20 cellular contexts compared by ENCODE assay signal in the genomic region with DNA sequence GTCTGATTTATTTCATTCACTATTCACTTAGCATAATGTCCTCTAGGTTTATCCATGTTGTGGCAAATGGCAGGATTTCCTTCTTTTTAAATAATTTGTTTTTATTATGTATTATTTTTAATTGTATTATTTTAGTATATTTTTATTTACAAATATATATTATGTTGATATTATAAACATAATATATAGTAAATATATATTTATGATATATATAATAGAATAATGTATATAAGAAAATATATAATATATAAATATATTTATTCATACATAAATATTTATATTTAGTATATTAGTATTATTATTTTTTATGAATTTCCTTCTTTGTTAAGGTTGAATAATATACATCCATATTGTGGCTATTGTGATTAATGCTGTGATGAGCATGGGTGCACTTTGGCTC. TPM values are rescaled to one million over a fixed set of nuclear protein-coding genes. Genes with fewer than 3 reads are reported as not detected.
DNase-seq lines count a peak whose midpoint lies in the region; FAIRE-seq and TF ChIP-seq lines count a peak whose summit lies in the region.
"Had no signal": no experiment of that assay in that cellular context is flagged by ENCODE, and none has a peak within 500 bp of the region (broad histone marks: within the 10 kb centered on the region; RNA-seq: fewer than 3 reads in every experiment).

No MANE protein-coding gene starts in this region.

- H3K79me2 ChIP-seq in osteoblast (ENCODE audit: insufficient read depth, low read length), result no peaks in the 10 kb centered on the region

- H3K27ac ChIP-seq in BLaER1, result no peak overlapping the region
- no peak overlapping the region for H3K27ac ChIP-seq in small intestine (ENCODE audit: low read depth in 1 of 2, low read length in 1 of 2)
- H3K27ac ChIP-seq in osteoblast (ENCODE audit: low read depth, low read length), result no peak overlapping the region

- H3K4me1 ChIP-seq in BLaER1 (no peaks in the 10 kb centered on the region; the same call in 1 of the 2 replicates), small intestine (ENCODE audit: control insufficient read depth in 2 of 2, insufficient read depth in 1 of 2, low read depth in 1 of 2, low read length in 1 of 2) (no peaks in the 10 kb centered on the region), osteoblast (ENCODE audit: insufficient read depth, low read length) (no peaks in the 10 kb centered on the region)

- peak; percentile 92 for FAIRE-seq in RCC 7860 (lab: Jason Lieb, UNC)
- peak; percentile 60 for FAIRE-seq in endometrium (lab: Jason Lieb, UNC)
- FAIRE-seq in small intestine (lab: Jason Lieb, UNC), result peak; percentile 91
- FAIRE-seq in D721Med (lab: Jason Lieb, UNC), result no peak
- FAIRE-seq: GM12878, H1, HTR-8/SVneo had no signal

- H3K4me2 ChIP-seq in BLaER1 (peak overlapping the region; percentile 37; the same call in 1 of the 2 replicates), osteoblast (ENCODE audit: insufficient read depth, low read length) (no peak overlapping the region)

- H3K36me3 ChIP-seq in BLaER1 (0 out of 2 replicates have a peak, but pooled peaks cover 5% of the 10 kb centered on the region), small intestine (ENCODE audit: control insufficient read depth in 2 of 2, insufficient read depth in 2 of 2, low read length in 2 of 2) (no peaks in the 10 kb centered on the region), osteoblast (ENCODE audit: insufficient read depth, low read length) (no peaks in the 10 kb centered on the region)

- H4K20me1 ChIP-seq in BLaER1, result no peaks in the 10 kb centered on the region
- H4K20me1 ChIP-seq in osteoblast (ENCODE audit: insufficient read depth, low read length), result no peaks in the 10 kb centered on the region

- H3K9me3 ChIP-seq in BLaER1 (peaks cover 31% of the 10 kb centered on the region), small intestine (ENCODE audit: control insufficient read depth, low read depth) (no peaks in the 10 kb centered on the region), osteoblast (ENCODE audit: low read depth, low read length) (no peaks in the 10 kb centered on the region)

- H3K9ac ChIP-seq in BLaER1, result no peak overlapping the region

- TF ChIP-seq CTCF in D721Med (IDR thresholded peaks at IDR 0.05; ENCODE audit: insufficient read depth, missing control alignments), result no peak
- no peak for TF ChIP-seq CTCF in osteoblast (IDR thresholded peaks at IDR 0.05; ENCODE audit: extremely low read depth, low read depth, low read length)

- DNase-seq in RCC 7860 (ENCODE audit: low spot score) (no peak), small intestine (no peak), D721Med (ENCODE audit: insufficient read length, low spot score) (no peak), osteoblast (ENCODE audit: insufficient read length, low spot score, missing footprints) (no peak), DMS114 treated with DMSO at 0.1 percent for 48 hours (lab: John Stamatoyannopoulos, UW; ENCODE audit: unreplicated experiment) (no peak)
- DNase-seq: AML-193; Calu3; CD8-positive, alpha-beta T cell; DMS153; DMS79; H9; IMR-90 had no signal

- no peaks in the 10 kb centered on the region for H3K27me3 ChIP-seq in BLaER1
- H3K27me3 ChIP-seq in small intestine (ENCODE audit: control insufficient read depth in 2 of 2, insufficient read depth in 2 of 2, low read length in 2 of 2), result no peaks in the 10 kb centered on the region
- H3K27me3 ChIP-seq in osteoblast (ENCODE audit: insufficient read depth, low read length), result no peaks in the 10 kb centered on the region

- H3K4me3 ChIP-seq in BLaER1 (no peak overlapping the region), small intestine (ENCODE audit: low read depth in 1 of 2, low read length in 2 of 2) (no peak overlapping the region), osteoblast (ENCODE audit: insufficient read depth, low read length) (no peak overlapping the region)
- H3K4me3 ChIP-seq: GM12878, K562 had no signal

- H2AFZ ChIP-seq in osteoblast (ENCODE audit: low read length), result no peak overlapping the region

RNA-seq across cellular contexts. Expression of a gene that starts 52.5 kb away (rescaled TPM):
- 10 to 100 TPM; 17.1 to 91.9 (median 69.7) TPM for polyA plus RNA-seq in small intestine
- not detected in 2 replicates for total RNA-seq in osteoblast
- total RNA-seq: A172; CD8-positive, alpha-beta T cell; H1; IMR-90; K562 had no signal
- polyA plus RNA-seq: BJ, IMR-90, K562 had no signal
